Comparison of ENCODE assay signal across 15 cellular contexts in genomic region chr15:90987561-90988141, GRCh38. TPM values are rescaled to one million over a fixed set of nuclear protein-coding genes. Genes with fewer than 3 reads are reported as not detected.
DNase-seq lines count a peak whose midpoint lies in the region; ATAC-seq and TF ChIP-seq lines count a peak whose summit lies in the region.
"Had no signal": no experiment of that assay in that cellular context is flagged by ENCODE, and none has a peak within 500 bp of the region (broad histone marks: within the 10 kb centered on the region; RNA-seq: fewer than 3 reads in every experiment).

No MANE protein-coding gene starts in this region.

- peaks cover 4% of the 10 kb centered on the region for H3K36me3 ChIP-seq in CD8-positive, alpha-beta memory T cell (ENCODE audit: insufficient read depth, low read length)
- H3K36me3 ChIP-seq: right lobe of liver had no signal

- peaks cover 44% of the 10 kb centered on the region for H3K4me1 Mint-ChIP-seq in activated T-helper 2 cell treated with anti-CD3 and anti-CD28 coated beads, Interferon-gamma antibody, Interleukin-2, Interleukin-4, amounts not matched to agents 10 μg/mL and 5 μg/mL and 100 μg/mL, durations not matched to agents 14 hours and 24 hours and 36 hours (ENCODE audit: low read depth)
- peaks cover 29% of the 10 kb centered on the region for H3K4me1 Mint-ChIP-seq in nephron progenitor cell
- H3K4me1 Mint-ChIP-seq in CD8-positive, alpha-beta memory T cell, result peaks cover 23 to 40% (median 27%) of the 10 kb centered on the region in 3 donors

- POLR2A ChIA-PET in CD8-positive, alpha-beta memory T cell (lab: Charles Lee), result no interaction called here

- H3K36me3 Mint-ChIP-seq in activated T-helper 2 cell treated with anti-CD3 and anti-CD28 coated beads, Interferon-gamma antibody, Interleukin-2, Interleukin-4, amounts not matched to agents 10 μg/mL and 5 μg/mL and 100 μg/mL, durations not matched to agents 14 hours and 24 hours and 36 hours (ENCODE audit: low read depth), result peaks cover 40% of the 10 kb centered on the region
- H3K36me3 Mint-ChIP-seq in nephron progenitor cell (ENCODE audit: low read depth), result peaks cover 30% of the 10 kb centered on the region
- peaks cover 0 to 3% (median 0%) of the 10 kb centered on the region in 3 donors for H3K36me3 Mint-ChIP-seq in CD8-positive, alpha-beta memory T cell

- H3K4me3 Mint-ChIP-seq in activated T-helper 2 cell treated with anti-CD3 and anti-CD28 coated beads, Interferon-gamma antibody, Interleukin-2, Interleukin-4, amounts not matched to agents 10 μg/mL and 5 μg/mL and 100 μg/mL, durations not matched to agents 14 hours and 24 hours and 36 hours (ENCODE audit: low read depth), result no peak overlapping the region
- H3K4me3 Mint-ChIP-seq in nephron progenitor cell, result no peak overlapping the region
- H3K4me3 Mint-ChIP-seq in CD8-positive, alpha-beta memory T cell, result no peak overlapping the region
- H3K4me3 Mint-ChIP-seq: activated naive CD8-positive, alpha-beta T cell had no signal

- no peaks in the 10 kb centered on the region for H3K27me3 Mint-ChIP-seq in activated T-helper 2 cell treated with anti-CD3 and anti-CD28 coated beads, Interferon-gamma antibody, Interleukin-2, Interleukin-4, amounts not matched to agents 10 μg/mL and 5 μg/mL and 100 μg/mL, durations not matched to agents 14 hours and 24 hours and 36 hours (ENCODE audit: low read depth)
- no peaks in the 10 kb centered on the region for H3K27me3 Mint-ChIP-seq in nephron progenitor cell (ENCODE audit: low read depth, poor library complexity)
- H3K27me3 Mint-ChIP-seq in CD8-positive, alpha-beta memory T cell, result no peaks in the 10 kb centered on the region
- H3K27me3 Mint-ChIP-seq: activated naive CD8-positive, alpha-beta T cell had no signal

- peak overlapping the region; percentile 3; the same call in 1 of the 2 replicates for H3K4me3 ChIP-seq in GM12864 (ENCODE audit: low read depth, low read length)
- H3K4me3 ChIP-seq in LNCaP clone FGC (ENCODE audit: low read depth, low read length), result peak overlapping the region; percentile 5; the same call in 1 of the 2 replicates
- H3K4me3 ChIP-seq in CD8-positive, alpha-beta memory T cell (ENCODE audit: low read length), result no peak overlapping the region
- H3K4me3 ChIP-seq: coronary artery, right lobe of liver, testis had no signal

- peaks cover 4% of the 10 kb centered on the region for H3K4me1 ChIP-seq in CD8-positive, alpha-beta memory T cell (ENCODE audit: insufficient read depth, low read length)
- H3K4me1 ChIP-seq: right lobe of liver, testis had no signal

- TF ChIP-seq CTCF in GM12864 (IDR thresholded peaks at IDR 0.05; ENCODE audit: low read depth, low read length, missing control alignments), result no peak
- no peak for TF ChIP-seq CTCF in LNCaP clone FGC (IDR thresholded peaks at IDR 0.05; ENCODE audit: control insufficient read depth, extremely low read depth, insufficient read depth)
- TF ChIP-seq CTCF in nephron progenitor cell (IDR thresholded peaks at IDR 0.05), result no peak

- no peaks in the 10 kb centered on the region for H3K9me3 ChIP-seq in CD8-positive, alpha-beta memory T cell (ENCODE audit: low read length)
- H3K9me3 ChIP-seq: Caco-2, right lobe of liver, testis had no signal

- intact Hi-C loops in activated T-helper 2 cell treated with anti-CD3 and anti-CD28 coated beads, Interferon-gamma antibody, Interleukin-2, Interleukin-4, amounts not matched to agents 10 μg/mL and 5 μg/mL and 100 μg/mL, durations not matched to agents 14 hours and 24 hours and 36 hours (cut with micrococcal nuclease), result no loop called here

- no peaks in the 10 kb centered on the region for H3K27me3 ChIP-seq in CD8-positive, alpha-beta memory T cell (ENCODE audit: insufficient read depth, low read length, poor library complexity, severe bottlenecking)
- H3K27me3 ChIP-seq: right lobe of liver, testis had no signal

- no peak overlapping the region for H3K27ac ChIP-seq in CD8-positive, alpha-beta memory T cell (ENCODE audit: low read depth, low read length)
- H3K27ac ChIP-seq: coronary artery, right lobe of liver, testis had no signal

- CTCF ChIA-PET in CD8-positive, alpha-beta memory T cell (lab: Charles Lee), result interaction anchor here (1.3 kb wide), 1 partner anchor 56 kb away, joined by 4 read pairs; no protein-coding TSS in a partner anchor

- ATAC-seq in GM18502 (IDR thresholded peaks at IDR 0.05; ENCODE audit: poor library complexity, unreplicated experiment), result no peak
- ATAC-seq: right lobe of liver had no signal

- DNase-seq in GM12864 (ENCODE audit: low read depth) (no peak), LNCaP clone FGC (ENCODE audit: low read depth) (no peak), nephron progenitor cell (no peak), superior temporal gyrus (ENCODE audit: extremely low spot score) (no peak)
- no peak for DNase-seq in activated T-helper 2 cell treated with anti-CD3 and anti-CD28 coated beads, Interferon-gamma antibody, Interleukin-2, Interleukin-4, amounts not matched to agents 10 μg/mL and 5 μg/mL and 100 μg/mL, durations not matched to agents 14 hours and 24 hours and 36 hours (ENCODE audit: low spot score)
- DNase-seq in CD8-positive, alpha-beta memory T cell, result no peak
- DNase-seq: activated CD8-positive, alpha-beta memory T cell treated with anti-CD3 and anti-CD28 coated beads for 24 hours; Caco-2; H7; NCI-H1417 treated with DMSO at 0.1 percent for 48 hours; right lobe of liver; testis had no signal

- H3K9me3 Mint-ChIP-seq in activated T-helper 2 cell treated with anti-CD3 and anti-CD28 coated beads, Interferon-gamma antibody, Interleukin-2, Interleukin-4, amounts not matched to agents 10 μg/mL and 5 μg/mL and 100 μg/mL, durations not matched to agents 14 hours and 24 hours and 36 hours, result no peaks in the 10 kb centered on the region
- H3K9me3 Mint-ChIP-seq in nephron progenitor cell, result no peaks in the 10 kb centered on the region
- no peaks in the 10 kb centered on the region for H3K9me3 Mint-ChIP-seq in CD8-positive, alpha-beta memory T cell

- H3K27ac Mint-ChIP-seq in activated T-helper 2 cell treated with anti-CD3 and anti-CD28 coated beads, Interferon-gamma antibody, Interleukin-2, Interleukin-4, amounts not matched to agents 10 μg/mL and 5 μg/mL and 100 μg/mL, durations not matched to agents 14 hours and 24 hours and 36 hours, result peak overlapping the region; percentile 39
- H3K27ac Mint-ChIP-seq in nephron progenitor cell, result peak overlapping the region; percentile 33
- peak overlapping the region in 3 of 8 donors; percentile 1 to 87 (median 52) for H3K27ac Mint-ChIP-seq in CD8-positive, alpha-beta memory T cell
- H3K27ac Mint-ChIP-seq: activated naive CD8-positive, alpha-beta T cell had no signal

RNA-seq across cellular contexts. Expression of gene PRC1, which starts 6.7 kb away (rescaled TPM):
- 91.8 and 95.2 TPM in 2 replicates for total RNA-seq in activated T-helper 2 cell treated with anti-CD3 and anti-CD28 coated beads, Interferon-gamma antibody, Interleukin-2, Interleukin-4, amounts not matched to agents 10 μg/mL and 5 μg/mL and 100 μg/mL, durations not matched to agents 14 hours and 24 hours and 36 hours
- 10 to 100 TPM; 79.7 to 79.9 TPM for total RNA-seq in CD8-positive, alpha-beta memory T cell
- polyA plus RNA-seq in CD8-positive, alpha-beta memory T cell, result 3.4 TPM

RNA-seq across cellular contexts. Expression of gene RCCD1, which starts 33.0 kb away (rescaled TPM):
- total RNA-seq in activated T-helper 2 cell treated with anti-CD3 and anti-CD28 coated beads, Interferon-gamma antibody, Interleukin-2, Interleukin-4, amounts not matched to agents 10 μg/mL and 5 μg/mL and 100 μg/mL, durations not matched to agents 14 hours and 24 hours and 36 hours, result 30.1 and 31.0 TPM in 2 replicates
- 10 to 100 TPM; 20.9 to 21.7 TPM for total RNA-seq in CD8-positive, alpha-beta memory T cell
- 2.6 TPM for polyA plus RNA-seq in CD8-positive, alpha-beta memory T cell

RNA-seq across cellular contexts. Expression of gene VPS33B, which starts 34.7 kb away (rescaled TPM):
- 19.2 and 22.4 TPM in 2 replicates for total RNA-seq in activated T-helper 2 cell treated with anti-CD3 and anti-CD28 coated beads, Interferon-gamma antibody, Interleukin-2, Interleukin-4, amounts not matched to agents 10 μg/mL and 5 μg/mL and 100 μg/mL, durations not matched to agents 14 hours and 24 hours and 36 hours
- total RNA-seq in CD8-positive, alpha-beta memory T cell, result 10 to 100 TPM; 20.4 to 20.6 TPM
- polyA plus RNA-seq in CD8-positive, alpha-beta memory T cell, result 10.6 TPM

RNA-seq across cellular contexts. Expression of gene UNC45A, which starts 52.6 kb away (rescaled TPM):
- total RNA-seq in activated T-helper 2 cell treated with anti-CD3 and anti-CD28 coated beads, Interferon-gamma antibody, Interleukin-2, Interleukin-4, amounts not matched to agents 10 μg/mL and 5 μg/mL and 100 μg/mL, durations not matched to agents 14 hours and 24 hours and 36 hours, result 74.1 and 75.7 TPM in 2 replicates
- 10 to 100 TPM; 74.6 to 78.2 TPM for total RNA-seq in CD8-positive, alpha-beta memory T cell
- 68.6 TPM for polyA plus RNA-seq in CD8-positive, alpha-beta memory T cell

RNA-seq across cellular contexts. Expression of gene HDDC3, which starts 55.3 kb away (rescaled TPM):
- total RNA-seq in activated T-helper 2 cell treated with anti-CD3 and anti-CD28 coated beads, Interferon-gamma antibody, Interleukin-2, Interleukin-4, amounts not matched to agents 10 μg/mL and 5 μg/mL and 100 μg/mL, durations not matched to agents 14 hours and 24 hours and 36 hours, result 38.6 and 43.0 TPM in 2 replicates
- 10 to 100 TPM; 39.5 to 43.5 TPM for total RNA-seq in CD8-positive, alpha-beta memory T cell
- 34.7 TPM for polyA plus RNA-seq in CD8-positive, alpha-beta memory T cell
